Comparison of ENCODE assay signal across 1 cellular context in genomic region chr5:172844577-172844838, GRCh38.
TF ChIP-seq lines count a peak whose summit lies in the region.

No MANE protein-coding gene starts in this region.

TF ChIP-seq in A549, 52 proteins besides CTCF, POLR2A, EP300 and RAD21 (continued from another document):
- TF ChIP-seq BCL3 (IDR thresholded peaks at IDR 0.05) = no peak
- TF ChIP-seq MAFK (IDR thresholded peaks at IDR 0.05; ENCODE audit: partially characterized antibody) = no peak
- TF ChIP-seq EHMT2 (IDR thresholded peaks at IDR 0.05; ENCODE audit: low read depth) = no peak
- no peak for TF ChIP-seq CHD2 (IDR thresholded peaks at IDR 0.05; ENCODE audit: low read length, partially characterized antibody)
- no peak for TF ChIP-seq EHF (CRISPR knock-in tag; IDR thresholded peaks at IDR 0.05)
- no peak for TF ChIP-seq MAX (IDR thresholded peaks at IDR 0.05)
- TF ChIP-seq HOXB13 (CRISPR knock-in tag; IDR thresholded peaks at IDR 0.05; ENCODE audit: low read depth) = no peak
- no peak for TF ChIP-seq RNF2 (IDR thresholded peaks at IDR 0.05; ENCODE audit: borderline replicate concordance, low read depth)
- TF ChIP-seq FOXS1 (CRISPR knock-in tag; IDR thresholded peaks at IDR 0.05) = no peak
- no peak for TF ChIP-seq HES2 (IDR thresholded peaks at IDR 0.05)
- no peak for TF ChIP-seq SREBF2 (IDR thresholded peaks at IDR 0.05)
- TF ChIP-seq TFCP2L1 (CRISPR knock-in tag; IDR thresholded peaks at IDR 0.05) = no peak
- TF ChIP-seq ZSCAN20 (CRISPR knock-in tag; IDR thresholded peaks at IDR 0.05) = no peak
- no peak for TF ChIP-seq HMGXB4 (CRISPR knock-in tag; IDR thresholded peaks at IDR 0.05; ENCODE audit: borderline replicate concordance)
- no peak for TF ChIP-seq HOXA7 (CRISPR knock-in tag; IDR thresholded peaks at IDR 0.05)
